1 cellular context compared by ENCODE assay signal in genomic region chrX:41457618-41458192, GRCh38.
TF ChIP-seq lines count a peak whose summit lies in the region.

No MANE protein-coding gene starts in this region.

TF ChIP-seq in H1, 55 proteins besides CTCF, POLR2A, EP300 and RAD21 (continued from another document):
- TF ChIP-seq E2F6 (IDR thresholded peaks at IDR 0.05) (no peak), MAFK (IDR thresholded peaks at IDR 0.05; ENCODE audit: low read depth, low read length) (no peak), NANOG (IDR thresholded peaks at IDR 0.05; ENCODE audit: insufficient read depth, low read depth, low read length, poor library complexity, severe bottlenecking) (no peak), SIRT6 (IDR thresholded peaks at IDR 0.05; ENCODE audit: low read length) (no peak), TBP (IDR thresholded peaks at IDR 0.05; ENCODE audit: low read depth, low read length) (no peak), SIX5 (IDR thresholded peaks at IDR 0.05; ENCODE audit: low read depth, low read length) (no peak), POLR2AphosphoS5 (IDR thresholded peaks at IDR 0.05; ENCODE audit: low read depth, low read length) (no peak), SP4 (IDR thresholded peaks at IDR 0.05; ENCODE audit: low read length) (no peak)
